Comparison of ENCODE assay signal across 9 cellular contexts in the genomic region with DNA sequence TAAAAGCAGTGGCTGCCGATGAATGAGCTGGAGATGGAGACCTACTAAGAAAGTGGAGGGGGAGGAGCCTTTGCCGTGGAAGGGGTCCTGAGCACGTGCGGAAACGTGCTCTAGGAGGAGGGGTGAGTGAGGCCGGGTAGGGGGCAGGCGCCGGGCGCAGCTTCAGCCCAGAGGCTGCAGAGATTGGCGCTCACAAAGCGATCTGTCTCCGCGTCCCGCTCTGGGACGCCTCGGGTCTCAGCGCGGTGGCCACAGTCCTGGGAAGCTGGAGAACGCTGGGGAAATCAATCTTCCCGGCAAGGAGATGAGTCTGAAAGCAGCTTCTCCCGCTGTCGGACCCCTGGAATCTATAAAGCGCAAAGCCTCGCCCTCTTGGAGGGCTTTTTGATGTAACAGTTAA. TPM values are rescaled to one million over a fixed set of nuclear protein-coding genes. Genes with fewer than 3 reads are reported as not detected.
DNase-seq lines count a peak whose midpoint lies in the region; ATAC-seq lines count a peak whose summit lies in the region.
"Had no signal": no experiment of that assay in that cellular context is flagged by ENCODE, and none has a peak within 500 bp of the region (broad histone marks: within the 10 kb centered on the region; RNA-seq: fewer than 3 reads in every experiment).

No MANE protein-coding gene starts in this region.

- H3K4me3 ChIP-seq in subcutaneous abdominal adipose tissue (ENCODE audit: low read depth in 1 of 5, low read length in 5 of 5): peak overlapping the region in 3 of 5 donors; percentile 51 to 61 (median 53)

- peaks cover 0 to 28% (median 15%) of the 10 kb centered on the region in 5 donors for H3K27me3 ChIP-seq in subcutaneous abdominal adipose tissue (ENCODE audit: control insufficient read depth in 5 of 5, insufficient read depth in 4 of 5, low read length in 5 of 5)

- no peak overlapping the region for H3K9ac ChIP-seq in subcutaneous abdominal adipose tissue (ENCODE audit: low read length in 5 of 5)

- H3K36me3 ChIP-seq in subcutaneous abdominal adipose tissue (ENCODE audit: control insufficient read depth in 5 of 5, insufficient read depth in 5 of 5, low read length in 5 of 5): no peaks in the 10 kb centered on the region

- no peaks in the 10 kb centered on the region for H3K9me3 Mint-ChIP-seq in activated naive CD8-positive, alpha-beta T cell treated with anti-CD3 and anti-CD28 coated beads, Interleukin-2, amount 50 U/mL, for 24 hours

- H3K27ac ChIP-seq in subcutaneous abdominal adipose tissue (ENCODE audit: low read depth, low read length): no peak overlapping the region

- no peaks in the 10 kb centered on the region for H3K36me3 Mint-ChIP-seq in activated naive CD8-positive, alpha-beta T cell treated with anti-CD3 and anti-CD28 coated beads, Interleukin-2, amount 50 U/mL, for 24 hours (ENCODE audit: low read depth)

- no peak for ATAC-seq in activated naive CD8-positive, alpha-beta T cell treated with anti-CD3 and anti-CD28 coated beads, Interleukin-2, amount 50 U/mL, for 24 hours

- DNase-seq in NCI-H1105 treated with DMSO at 0.1 percent for 48 hours (lab: John Stamatoyannopoulos, UW) (peak; percentile 24), NCI-H1105 (lab: John Stamatoyannopoulos, UW) (no peak), islet precursor cell (peak; percentile 68), A172 (ENCODE audit: low spot score) (no peak), AML-193 (lab: John Stamatoyannopoulos, UW) (no peak), hippocampal formation (lab: John Stamatoyannopoulos, UW) (no peak)
- no peak for DNase-seq in activated naive CD8-positive, alpha-beta T cell treated with anti-CD3 and anti-CD28 coated beads, Interleukin-2, amount 50 U/mL, for 24 hours
- DNase-seq: activated naive CD4-positive, alpha-beta T cell treated with Interleukin-2 at 50 U/mL for 16 hours had no signal

- no peaks in the 10 kb centered on the region for H3K4me1 Mint-ChIP-seq in activated naive CD8-positive, alpha-beta T cell treated with anti-CD3 and anti-CD28 coated beads, Interleukin-2, amount 50 U/mL, for 24 hours

- H3K27me3 Mint-ChIP-seq in activated naive CD8-positive, alpha-beta T cell treated with anti-CD3 and anti-CD28 coated beads, Interleukin-2, amount 50 U/mL, for 24 hours: peaks cover 46% of the 10 kb centered on the region

- peak overlapping the region; percentile 29 for H3K4me3 Mint-ChIP-seq in activated naive CD8-positive, alpha-beta T cell treated with anti-CD3 and anti-CD28 coated beads, Interleukin-2, amount 50 U/mL, for 24 hours

- H3K4me1 ChIP-seq in subcutaneous abdominal adipose tissue (ENCODE audit: control insufficient read depth in 5 of 5, insufficient read depth in 5 of 5, low read length in 5 of 5): peaks cover 0 to 16% (median 12%) of the 10 kb centered on the region in 5 donors

- H3K9me3 ChIP-seq in subcutaneous abdominal adipose tissue (ENCODE audit: control insufficient read depth in 5 of 5, low read length in 5 of 5): peaks cover 0 to 3% (median 0%) of the 10 kb centered on the region in 5 donors

- no peak overlapping the region for H3K27ac Mint-ChIP-seq in activated naive CD8-positive, alpha-beta T cell treated with anti-CD3 and anti-CD28 coated beads, Interleukin-2, amount 50 U/mL, for 24 hours

RNA-seq across cellular contexts. Expression of a gene that starts 0.5 kb away (rescaled TPM):
- 0.28 and 0.38 TPM in 2 replicates for total RNA-seq in A172 (2014; rRNA removed; shearing (Covaris generic))

Comparison
In these comparisons a context has a peak if more than half of its experiments do, and no peak if none do; other contexts are left out.
1. DNase-seq: peak in NCI-H1105 treated with DMSO at 0.1 percent for 48 hours (single experiment) and islet precursor cell (single experiment); none in NCI-H1105 (single experiment), activated naive CD8-positive, alpha-beta T cell treated with anti-CD3 and anti-CD28 coated beads, Interleukin-2, amount 50 U/mL, for 24 hours (single experiment), A172 (single experiment), AML-193 (0 of 2) and hippocampal formation (0 of 2).